ENCODE assay signal across 8 cellular contexts in the genomic region with DNA sequence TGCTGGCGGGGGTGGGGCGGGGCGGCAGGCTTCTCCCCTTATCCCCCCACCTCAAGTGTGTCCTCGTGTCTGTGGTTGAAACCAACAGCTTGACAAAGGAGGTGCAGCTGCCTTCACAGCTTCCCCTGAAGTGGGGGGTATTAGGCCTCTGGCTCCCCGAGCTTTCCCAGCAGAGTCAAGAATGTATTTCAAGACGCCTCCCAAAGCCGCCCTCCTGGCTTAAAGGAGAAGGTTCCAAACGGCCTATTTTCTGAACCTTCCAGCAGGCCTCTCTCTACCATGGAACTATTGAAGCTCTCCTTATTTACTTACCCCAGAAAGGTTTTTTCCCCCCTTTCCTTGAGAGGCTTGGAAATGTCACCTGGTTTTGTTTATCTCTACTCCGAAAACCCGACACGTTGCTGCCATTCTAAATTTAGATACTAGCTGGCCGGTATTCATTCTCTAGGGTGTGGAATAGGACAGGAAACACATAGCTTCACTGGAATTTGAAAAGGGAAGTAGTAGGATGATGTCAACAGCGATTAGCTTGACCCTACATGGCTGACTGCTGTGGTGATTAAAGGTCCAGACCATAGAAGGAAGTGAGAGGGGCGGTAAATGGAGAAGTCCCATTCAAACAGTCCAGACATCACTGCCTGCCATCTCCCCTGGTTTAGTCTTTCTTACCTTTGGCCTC. TPM values are rescaled to one million over a fixed set of nuclear protein-coding genes. Genes with fewer than 3 reads are reported as not detected.
A peak's percentile ranks its signal among the peaks of the same experiment; 100 is the strongest.
DNase-seq lines count a peak whose midpoint lies in the region; ATAC-seq and TF ChIP-seq lines count a peak whose summit lies in the region.

No MANE protein-coding gene starts in this region.

- DNase-seq in CD14-positive monocyte (ENCODE audit: low spot score) (peak; percentile 83), RWPE2 (ENCODE audit: low spot score) (peak; percentile 49), dermis blood vessel endothelial cell (peak; percentile 99), thoracic aorta (ENCODE audit: low spot score) (peak; percentile 45), NCI-H187 (lab: John Stamatoyannopoulos, UW) (no peak)

- no peaks in the 10 kb centered on the region for H3K36me3 ChIP-seq in RWPE2 (ENCODE audit: low read depth)
- H3K36me3 ChIP-seq in liver (ENCODE audit: control insufficient read depth in 4 of 4, insufficient read depth in 3 of 4, low read depth in 1 of 4, low read length in 3 of 4) = no peaks in the 10 kb centered on the region
- no peaks in the 10 kb centered on the region for H3K36me3 ChIP-seq in thoracic aorta

- TF ChIP-seq RAD21 in liver (IDR thresholded peaks at IDR 0.05) = peak in 1 of 2 donors; percentile 40

- H3K27ac ChIP-seq in RWPE2 (ENCODE audit: poor library complexity, severe bottlenecking) (peak overlapping the region; percentile 91), liver (ENCODE audit: low read depth in 1 of 2, low read length in 2 of 2) (peak overlapping the region; percentile 72 to 90), thoracic aorta (peak overlapping the region; percentile 98 to 99)

- no peaks in the 10 kb centered on the region for H3K27me3 ChIP-seq in RWPE2 (ENCODE audit: insufficient read depth, poor library complexity, severe bottlenecking)
- H3K27me3 ChIP-seq in liver (ENCODE audit: control insufficient read depth in 4 of 4, insufficient read depth in 4 of 4, low read length in 3 of 4) = no peaks in the 10 kb centered on the region
- H3K27me3 ChIP-seq in thoracic aorta (replicated peaks; ENCODE audit: insufficient read depth) = no peaks in the 10 kb centered on the region

- H3K4me1 ChIP-seq in RWPE2 (ENCODE audit: insufficient read depth, poor library complexity, severe bottlenecking) = peaks cover 27% of the 10 kb centered on the region
- peaks cover 4 to 20% (median 13%) of the 10 kb centered on the region in 4 donors for H3K4me1 ChIP-seq in liver (ENCODE audit: control insufficient read depth in 4 of 4, insufficient read depth in 4 of 4, low read length in 3 of 4)
- peaks cover 21 to 22% of the 10 kb centered on the region in 2 donors for H3K4me1 ChIP-seq in thoracic aorta (ENCODE audit: control insufficient read depth in 1 of 2, low read depth in 2 of 2)

- peaks cover 0 to 4% (median 0%) of the 10 kb centered on the region in 3 donors for H3K27me3 Mint-ChIP-seq in CD14-positive monocyte (ENCODE audit: low read depth in 3 of 3)

- no peak for TF ChIP-seq CTCF in CD14-positive monocyte (IDR thresholded peaks at IDR 0.05)
- no peak for TF ChIP-seq CTCF in RWPE2 (IDR thresholded peaks at IDR 0.05; ENCODE audit: poor library complexity, severe bottlenecking)
- TF ChIP-seq CTCF in liver (IDR thresholded peaks at IDR 0.05; ENCODE audit: low read depth, low read length, missing input control) = no peak
- no peak for TF ChIP-seq CTCF in thoracic aorta (IDR thresholded peaks at IDR 0.05)

- peak overlapping the region; percentile 88 to 99 for H3K4me3 Mint-ChIP-seq in CD14-positive monocyte

- H3K9me3 Mint-ChIP-seq in CD14-positive monocyte = peaks cover 0 to 5% (median 2%) of the 10 kb centered on the region in 7 donors

- peak overlapping the region; percentile 28 for H3K4me3 ChIP-seq in RWPE2 (ENCODE audit: severe bottlenecking)
- H3K4me3 ChIP-seq in liver (ENCODE audit: low read depth in 1 of 3, low read length in 3 of 3) = peak overlapping the region; percentile 60 to 65 (median 63)
- H3K4me3 ChIP-seq in thoracic aorta = peak overlapping the region; percentile 81

- peaks cover 30% of the 10 kb centered on the region for H3K4me1 Mint-ChIP-seq in CD14-positive monocyte

- H3K9me3 ChIP-seq in RWPE2 (ENCODE audit: severe bottlenecking) (no peaks in the 10 kb centered on the region), liver (ENCODE audit: control insufficient read depth in 4 of 4, low read length in 3 of 4) (no peaks in the 10 kb centered on the region), thoracic aorta (no peaks in the 10 kb centered on the region)

- peak; percentile 58 for ATAC-seq in GM18868 (IDR thresholded peaks at IDR 0.05; ENCODE audit: unreplicated experiment)
- ATAC-seq in HG03378 (IDR thresholded peaks at IDR 0.05; ENCODE audit: unreplicated experiment) = peak; percentile 50
- ATAC-seq in RWPE2 (ENCODE audit: low read depth) = peak; percentile 79
- peak; percentile 70 for ATAC-seq in thoracic aorta (ENCODE audit: insufficient number of reproducible peaks, low FRiP score, low read depth)

- H3K36me3 Mint-ChIP-seq in CD14-positive monocyte = peaks cover 3 to 8% of the 10 kb centered on the region in 2 donors

- H3K9ac ChIP-seq in liver (ENCODE audit: low read depth in 1 of 2, low read length in 2 of 2) = peak overlapping the region; percentile 42 to 49

- H3K27ac Mint-ChIP-seq in CD14-positive monocyte = peak overlapping the region; percentile 99 to 100 (median 99)

- WGBS in liver = 7% methylated on average over 14 of the region's 14 CpGs

- intact Hi-C loops in CD14-positive monocyte (cut with micrococcal nuclease) = loop anchor here (1.0 to 10.0 kb wide), 5 partner anchors 23 to 176 kb away; no protein-coding TSS in a partner anchor

TF ChIP-seq in liver, 16 proteins besides CTCF, POLR2A, EP300 and RAD21:
- TF ChIP-seq, protein P1, sequence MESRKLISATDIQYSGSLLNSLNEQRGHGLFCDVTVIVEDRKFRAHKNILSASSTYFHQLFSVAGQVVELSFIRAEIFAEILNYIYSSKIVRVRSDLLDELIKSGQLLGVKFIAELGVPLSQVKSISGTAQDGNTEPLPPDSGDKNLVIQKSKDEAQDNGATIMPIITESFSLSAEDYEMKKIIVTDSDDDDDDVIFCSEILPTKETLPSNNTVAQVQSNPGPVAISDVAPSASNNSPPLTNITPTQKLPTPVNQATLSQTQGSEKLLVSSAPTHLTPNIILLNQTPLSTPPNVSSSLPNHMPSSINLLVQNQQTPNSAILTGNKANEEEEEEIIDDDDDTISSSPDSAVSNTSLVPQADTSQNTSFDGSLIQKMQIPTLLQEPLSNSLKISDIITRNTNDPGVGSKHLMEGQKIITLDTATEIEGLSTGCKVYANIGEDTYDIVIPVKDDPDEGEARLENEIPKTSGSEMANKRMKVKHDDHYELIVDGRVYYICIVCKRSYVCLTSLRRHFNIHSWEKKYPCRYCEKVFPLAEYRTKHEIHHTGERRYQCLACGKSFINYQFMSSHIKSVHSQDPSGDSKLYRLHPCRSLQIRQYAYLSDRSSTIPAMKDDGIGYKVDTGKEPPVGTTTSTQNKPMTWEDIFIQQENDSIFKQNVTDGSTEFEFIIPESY (IDR thresholded peaks at IDR 0.05) = no peak
- TF ChIP-seq, protein P2, sequence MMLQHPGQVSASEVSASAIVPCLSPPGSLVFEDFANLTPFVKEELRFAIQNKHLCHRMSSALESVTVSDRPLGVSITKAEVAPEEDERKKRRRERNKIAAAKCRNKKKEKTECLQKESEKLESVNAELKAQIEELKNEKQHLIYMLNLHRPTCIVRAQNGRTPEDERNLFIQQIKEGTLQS (IDR thresholded peaks at IDR 0.05) = no peak
- TF ChIP-seq GABPA (IDR thresholded peaks at IDR 0.05 in 1 of 2, conservative IDR thresholded peaks at IDR 0.05 in 1 of 2) = peak; percentile 61 to 62
- no peak for TF ChIP-seq TAF1 (conservative IDR thresholded peaks at IDR 0.05)
- peak; percentile 54 for TF ChIP-seq SP1 (IDR thresholded peaks at IDR 0.05)
- peak; percentile 34 to 52 for TF ChIP-seq JUND (IDR thresholded peaks at IDR 0.05)
- no peak for TF ChIP-seq HNF4G (IDR thresholded peaks at IDR 0.05)
- peak; percentile 40 to 41 for TF ChIP-seq RXRA (IDR thresholded peaks at IDR 0.05)
- peak; percentile 90 for TF ChIP-seq NR2F2 (IDR thresholded peaks at IDR 0.05)
- TF ChIP-seq, protein P3, sequence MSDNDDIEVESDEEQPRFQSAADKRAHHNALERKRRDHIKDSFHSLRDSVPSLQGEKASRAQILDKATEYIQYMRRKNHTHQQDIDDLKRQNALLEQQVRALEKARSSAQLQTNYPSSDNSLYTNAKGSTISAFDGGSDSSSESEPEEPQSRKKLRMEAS (IDR thresholded peaks at IDR 0.05) = no peak
- no peak for TF ChIP-seq HNF4A (conservative IDR thresholded peaks at IDR 0.05)
- TF ChIP-seq FOXA2 (IDR thresholded peaks at IDR 0.05) = peak; percentile 10
- TF ChIP-seq YY1 (IDR thresholded peaks at IDR 0.05) = no peak
- TF ChIP-seq FOXA1 (IDR thresholded peaks at IDR 0.05) = no peak
- TF ChIP-seq EGR1 (IDR thresholded peaks at IDR 0.05; ENCODE audit: low read depth in 2 of 2) = no peak
- TF ChIP-seq, protein P4, sequence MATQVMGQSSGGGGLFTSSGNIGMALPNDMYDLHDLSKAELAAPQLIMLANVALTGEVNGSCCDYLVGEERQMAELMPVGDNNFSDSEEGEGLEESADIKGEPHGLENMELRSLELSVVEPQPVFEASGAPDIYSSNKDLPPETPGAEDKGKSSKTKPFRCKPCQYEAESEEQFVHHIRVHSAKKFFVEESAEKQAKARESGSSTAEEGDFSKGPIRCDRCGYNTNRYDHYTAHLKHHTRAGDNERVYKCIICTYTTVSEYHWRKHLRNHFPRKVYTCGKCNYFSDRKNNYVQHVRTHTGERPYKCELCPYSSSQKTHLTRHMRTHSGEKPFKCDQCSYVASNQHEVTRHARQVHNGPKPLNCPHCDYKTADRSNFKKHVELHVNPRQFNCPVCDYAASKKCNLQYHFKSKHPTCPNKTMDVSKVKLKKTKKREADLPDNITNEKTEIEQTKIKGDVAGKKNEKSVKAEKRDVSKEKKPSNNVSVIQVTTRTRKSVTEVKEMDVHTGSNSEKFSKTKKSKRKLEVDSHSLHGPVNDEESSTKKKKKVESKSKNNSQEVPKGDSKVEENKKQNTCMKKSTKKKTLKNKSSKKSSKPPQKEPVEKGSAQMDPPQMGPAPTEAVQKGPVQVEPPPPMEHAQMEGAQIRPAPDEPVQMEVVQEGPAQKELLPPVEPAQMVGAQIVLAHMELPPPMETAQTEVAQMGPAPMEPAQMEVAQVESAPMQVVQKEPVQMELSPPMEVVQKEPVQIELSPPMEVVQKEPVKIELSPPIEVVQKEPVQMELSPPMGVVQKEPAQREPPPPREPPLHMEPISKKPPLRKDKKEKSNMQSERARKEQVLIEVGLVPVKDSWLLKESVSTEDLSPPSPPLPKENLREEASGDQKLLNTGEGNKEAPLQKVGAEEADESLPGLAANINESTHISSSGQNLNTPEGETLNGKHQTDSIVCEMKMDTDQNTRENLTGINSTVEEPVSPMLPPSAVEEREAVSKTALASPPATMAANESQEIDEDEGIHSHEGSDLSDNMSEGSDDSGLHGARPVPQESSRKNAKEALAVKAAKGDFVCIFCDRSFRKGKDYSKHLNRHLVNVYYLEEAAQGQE (IDR thresholded peaks at IDR 0.05) = no peak

RNA-seq across cellular contexts. Expression of a gene that starts 0.7 kb away (rescaled TPM):
- polyA plus RNA-seq in CD14-positive monocyte (10 to 100 TPM; 62.4 to 81.0 TPM), liver (10 to 100 TPM; 19.3 to 46.8 TPM)
- total RNA-seq in dermis blood vessel endothelial cell (238 and 240 TPM in 2 replicates), liver (100 to 1,000 TPM; 169 to 317 TPM), thoracic aorta (100 to 1,000 TPM; 395 to 488 TPM)

Comparison
In these comparisons a context has a peak if more than half of its experiments do, and no peak if none do; other contexts are left out.
1. DNase-seq: peak in CD14-positive monocyte (single experiment), RWPE2 (single experiment), dermis blood vessel endothelial cell (single experiment) and thoracic aorta (single experiment); none in NCI-H187 (0 of 2).
2. H3K4me3 ChIP-seq: peak in every context shown above with its lines; median percentile 81 in thoracic aorta; 63 in liver; 28 in RWPE2.
3. Peak in every context shown above with its lines, with median percentiles within 50 percentile points of each other: ATAC-seq and H3K27ac ChIP-seq.